In genomic region chr10:125355657-125356056, GRCh38 we compare ENCODE assay signal across 20 cellular contexts.
"Had no signal": no experiment of that assay in that cellular context is flagged by ENCODE, and none has a peak within 500 bp of the region (broad histone marks: within the 10 kb centered on the region; RNA-seq: fewer than 3 reads in every experiment).

No MANE protein-coding gene starts in this region.

- H3K4me3 ChIP-seq: MG63, SJCRH30 had no signal

- H3K27ac ChIP-seq: SJCRH30 had no signal

- ATAC-seq: Panc1, Right ventricle myocardium inferior, SK-N-SH treated with all-trans-retinoic acid at 6 μM for 48 hours had no signal

- H3K36me3 ChIP-seq: MG63, SJCRH30 had no signal

- DNase-seq: Karpas-422, KG1, MG63, NCI-H1092 treated with DMSO at 0.1 percent for 48 hours, NCI-H1436, NCI-H187, NCI-H2029, NCI-H2081 treated with DMSO at 0.1 percent for 48 hours, NCI-H2171, NCI-H226, NCI-H446, NCI-H510A, NCI-H524 treated with DMSO at 0.1 percent for 48 hours, NCI-H69, NCI-H774, SHP77 treated with DMSO at 0.1 percent for 48 hours, SJCRH30 had no signal

- H3K9me3 ChIP-seq: MG63, SJCRH30 had no signal

- H3K4me1 ChIP-seq: SJCRH30 had no signal

- H3K27me3 ChIP-seq: MG63, SJCRH30 had no signal
